Comparison of ENCODE assay signal across 19 cellular contexts in the genomic region with DNA sequence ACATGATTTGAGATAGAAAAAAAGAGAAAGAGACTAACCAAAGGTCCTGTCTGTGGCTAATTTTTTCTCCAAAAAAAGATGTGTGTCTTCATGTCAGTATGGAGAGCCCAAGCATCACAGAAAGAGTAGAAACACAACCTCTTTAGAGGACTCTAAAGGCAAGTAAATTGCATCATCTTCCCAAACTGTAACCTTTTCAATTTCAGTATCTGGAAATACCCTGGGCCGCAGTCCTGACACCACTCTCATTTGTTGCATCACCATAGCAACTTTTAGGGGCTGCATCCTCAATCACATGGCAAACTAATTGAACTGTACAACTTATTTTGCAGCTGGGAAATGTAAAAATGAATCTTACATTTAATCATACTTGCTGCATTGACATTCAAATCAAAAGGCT.
DNase-seq lines count a peak whose midpoint lies in the region; ATAC-seq and TF ChIP-seq lines count a peak whose summit lies in the region.
"Had no signal": no experiment of that assay in that cellular context is flagged by ENCODE, and none has a peak within 500 bp of the region (broad histone marks: within the 10 kb centered on the region; RNA-seq: fewer than 3 reads in every experiment).

No MANE protein-coding gene starts in this region.

- H3K4me1 ChIP-seq in OCI-LY7 (ENCODE audit: insufficient read depth, low read length, poor library complexity, severe bottlenecking): no peaks in the 10 kb centered on the region
- H3K4me1 ChIP-seq: right atrium auricular region had no signal

- peak; percentile 77 for ATAC-seq in GM18499 (IDR thresholded peaks at IDR 0.05; ENCODE audit: insufficient read depth, unreplicated experiment)
- ATAC-seq in GM19438 (IDR thresholded peaks at IDR 0.05; ENCODE audit: low read depth, unreplicated experiment): peak; percentile 82
- ATAC-seq in HG02642 (IDR thresholded peaks at IDR 0.05; ENCODE audit: poor library complexity, unreplicated experiment): peak; percentile 78
- ATAC-seq in HG03439 (IDR thresholded peaks at IDR 0.05; ENCODE audit: unreplicated experiment): peak; percentile 81
- ATAC-seq: left lobe of liver; natural killer cell treated with Interleukin-12 subunit alpha and Interleukin-12 subunit beta and Interleukin-15 and Interleukin-18, amount 100 ng/mL, for 72 hours; stimulated activated effector memory CD8-positive, alpha-beta T cell treated with anti-CD3 and anti-CD28 coated beads, Interleukin-12 subunit alpha, Interleukin-12 subunit beta, amount 100 ng/mL, for 72 hours had no signal

- no peaks in the 10 kb centered on the region for H3K79me2 ChIP-seq in OCI-LY7 (ENCODE audit: insufficient read depth, low read depth, low read length)

- DNase-seq in COLO668 (lab: John Stamatoyannopoulos, UW; ENCODE audit: unreplicated experiment) (no peak), DMS53 (lab: John Stamatoyannopoulos, UW) (no peak), Calu3 (no peak), OCI-LY7 (ENCODE audit: low spot score) (no peak)
- DNase-seq: activated CD4-positive, alpha-beta T cell treated with anti-CD3 and anti-CD28 coated beads for 4 hours; anterior cingulate cortex; DMS153; hypothalamus; NCI-H2029; stimulated activated CD4-positive, alpha-beta T cell treated with anti-CD3 and anti-CD28 coated beads, Interleukin-4, amount 100 ng/mL, for 1 hour had no signal

- no peak overlapping the region for H3K4me2 ChIP-seq in OCI-LY7 (ENCODE audit: low read length)

- no peak overlapping the region for H3K27ac Mint-ChIP-seq in Calu3 (ENCODE audit: unreplicated experiment)
- H3K27ac Mint-ChIP-seq: natural killer cell treated with Interleukin-12 subunit alpha and Interleukin-12 subunit beta and Interleukin-15 and Interleukin-18, amount 100 ng/mL, for 72 hours; stimulated activated effector memory CD8-positive, alpha-beta T cell treated with anti-CD3 and anti-CD28 coated beads, Interleukin-12 subunit alpha, Interleukin-12 subunit beta, amount 100 ng/mL, for 72 hours had no signal

- intact Hi-C loops in Calu3 (cut with micrococcal nuclease; ENCODE audit: unreplicated experiment) (no loop called here), OCI-LY7 (cut with micrococcal nuclease; ENCODE audit: unreplicated experiment) (no loop called here)

- POLR2A ChIA-PET in OCI-LY7 (lab: Charles Lee): interaction anchor here (0.5 to 1.0 kb wide), 2 partner anchors 12 to 503 kb away, joined by 6 to 8 read pairs; no protein-coding TSS in a partner anchor

- no peak overlapping the region for H3K4me3 Mint-ChIP-seq in Calu3 (ENCODE audit: low read depth, unreplicated experiment)
- H3K4me3 Mint-ChIP-seq: natural killer cell treated with Interleukin-12 subunit alpha and Interleukin-12 subunit beta and Interleukin-15 and Interleukin-18, amount 100 ng/mL, for 72 hours; stimulated activated effector memory CD8-positive, alpha-beta T cell treated with anti-CD3 and anti-CD28 coated beads, Interleukin-12 subunit alpha, Interleukin-12 subunit beta, amount 100 ng/mL, for 72 hours had no signal

- no peaks in the 10 kb centered on the region for H4K20me1 ChIP-seq in OCI-LY7 (ENCODE audit: insufficient read depth, low read length)

- no peaks in the 10 kb centered on the region for H3K9me3 ChIP-seq in OCI-LY7 (ENCODE audit: low read length)
- H3K9me3 ChIP-seq: right atrium auricular region had no signal

- H3K36me3 ChIP-seq in OCI-LY7 (ENCODE audit: insufficient read depth, low read length): no peaks in the 10 kb centered on the region
- H3K36me3 ChIP-seq: right atrium auricular region had no signal

- TF ChIP-seq CTCF in Calu3 (IDR thresholded peaks at IDR 0.05; ENCODE audit: unreplicated experiment) (no peak), OCI-LY7 (conservative IDR thresholded peaks at IDR 0.05; ENCODE audit: low read length) (no peak)

- H3K9me2 ChIP-seq in OCI-LY7 (ENCODE audit: insufficient read depth, low read length): no peaks in the 10 kb centered on the region

- no peaks in the 10 kb centered on the region for H3K9me3 Mint-ChIP-seq in Calu3 (ENCODE audit: low read depth, unreplicated experiment)

- no peak overlapping the region for H3K4me3 ChIP-seq in OCI-LY7 (ENCODE audit: low read depth, low read length, poor library complexity, severe bottlenecking)
- H3K4me3 ChIP-seq: right atrium auricular region had no signal

- no peak overlapping the region for H2AFZ ChIP-seq in OCI-LY7 (ENCODE audit: low read length)

- peaks cover 24% of the 10 kb centered on the region for H3K27me3 Mint-ChIP-seq in Calu3 (ENCODE audit: unreplicated experiment)

- BruUV-seq in Calu3 (replicated peaks; lab: Mats Ljungman, UMichigan) (no TSS peak), OCI-LY7 (replicated peaks; lab: Mats Ljungman, UMichigan) (no TSS peak)

- H3K27ac ChIP-seq in OCI-LY7 (ENCODE audit: low read depth, low read length, poor library complexity, severe bottlenecking): no peak overlapping the region
- H3K27ac ChIP-seq: HL-60, right atrium auricular region had no signal

- no peaks in the 10 kb centered on the region for H3K36me3 Mint-ChIP-seq in Calu3 (ENCODE audit: insufficient read depth, unreplicated experiment)
- H3K36me3 Mint-ChIP-seq: natural killer cell treated with Interleukin-12 subunit alpha and Interleukin-12 subunit beta and Interleukin-15 and Interleukin-18, amount 100 ng/mL, for 72 hours; stimulated activated effector memory CD8-positive, alpha-beta T cell treated with anti-CD3 and anti-CD28 coated beads, Interleukin-12 subunit alpha, Interleukin-12 subunit beta, amount 100 ng/mL, for 72 hours had no signal

- no peaks in the 10 kb centered on the region for H3K4me1 Mint-ChIP-seq in Calu3 (ENCODE audit: low read depth, unreplicated experiment)
- H3K4me1 Mint-ChIP-seq: stimulated activated effector memory CD8-positive, alpha-beta T cell treated with anti-CD3 and anti-CD28 coated beads, Interleukin-12 subunit alpha, Interleukin-12 subunit beta, amount 100 ng/mL, for 72 hours had no signal

- CTCF ChIA-PET in Calu3 (lab: Charles Lee): no interaction called here
- CTCF ChIA-PET in OCI-LY7 (lab: Charles Lee; ENCODE audit: unreplicated experiment): no interaction called here
